22 cellular contexts compared by ENCODE assay signal in genomic region chr3:131933665-131934064, GRCh38.
"Had no signal": no experiment of that assay in that cellular context is flagged by ENCODE, and none has a peak within 500 bp of the region (broad histone marks: within the 10 kb centered on the region; RNA-seq: fewer than 3 reads in every experiment).

No MANE protein-coding gene starts in this region.

- H3K27me3 ChIP-seq: ovary, right atrium auricular region, right lobe of liver, tibial nerve, upper lobe of left lung, vagina had no signal

- H3K27ac ChIP-seq: left ventricle myocardium inferior, ovary, right atrium auricular region, right lobe of liver, tibial nerve, upper lobe of left lung, vagina had no signal

- DNase-seq: hypothalamus; immature natural killer cell; kidney; left ventricle myocardium inferior; midbrain; mucosa of descending colon; naive thymus-derived CD4-positive, alpha-beta T cell; ovary; right lobe of liver; stimulated activated CD4-positive, alpha-beta T cell treated with anti-CD3 and anti-CD28 coated beads, Interleukin-1b, Interleukin-23, amount 100 ng/mL, for 48 hours; stimulated activated CD4-positive, alpha-beta T cell treated with anti-CD3 and anti-CD28 coated beads, Interleukin-2, amount 100 ng/mL, for 48 hours; stimulated activated CD4-positive, alpha-beta T cell treated with anti-CD3 and anti-CD28 coated beads, Interleukin-4, amount 100 ng/mL, for 4 hours; stimulated activated CD8-positive, alpha-beta memory T cell treated with anti-CD3 and anti-CD28 coated beads, Interleukin-4, amount 100 ng/mL, for 48 hours; stimulated activated naive CD4-positive, alpha-beta T cell treated with Interleukin-2 at 50 U/mL for 16 hours; stimulated activated naive CD8-positive, alpha-beta T cell treated with anti-CD3 and anti-CD28 coated beads, Interleukin-15, amount 100 ng/mL, for 72 hours; substantia nigra; upper lobe of left lung had no signal

- H3K4me3 ChIP-seq: left ventricle myocardium inferior, lung, mucosa of descending colon, ovary, right atrium auricular region, right lobe of liver, smooth muscle cell, tibial nerve, upper lobe of left lung, vagina had no signal

- H3K36me3 ChIP-seq: left ventricle myocardium inferior, ovary, right atrium auricular region, right lobe of liver, tibial nerve, upper lobe of left lung, vagina had no signal

- H3K4me1 ChIP-seq: left ventricle myocardium inferior, right atrium auricular region, right lobe of liver, tibial nerve, upper lobe of left lung, vagina had no signal

- H3K4me2 ChIP-seq: smooth muscle cell had no signal

- H3K9me3 ChIP-seq: mucosa of descending colon, ovary, right lobe of liver, upper lobe of left lung, vagina had no signal
